Comparison of ENCODE assay signal across 8 cellular contexts in the genomic region with DNA sequence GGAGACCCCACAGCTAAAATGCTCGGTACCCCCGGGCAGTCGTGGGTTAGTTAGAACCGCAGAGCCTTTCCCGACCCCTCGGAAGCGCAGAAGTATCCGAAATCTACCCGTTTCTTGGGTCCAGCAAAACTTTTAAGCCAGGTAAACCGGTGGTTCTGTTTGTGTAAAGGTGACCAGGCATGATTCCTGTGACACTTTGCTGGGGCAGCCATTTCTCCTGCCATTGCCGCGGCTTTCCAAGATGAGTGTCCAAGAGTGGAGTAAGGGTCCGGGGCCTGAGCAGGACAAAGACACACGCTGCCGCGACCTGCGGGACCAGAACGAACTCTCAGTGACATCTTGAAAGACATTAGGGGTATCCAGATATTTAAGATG. TPM values are rescaled to one million over a fixed set of nuclear protein-coding genes. Genes with fewer than 3 reads are reported as not detected.
DNase-seq lines count a peak whose midpoint lies in the region; ATAC-seq, FAIRE-seq and TF ChIP-seq lines count a peak whose summit lies in the region.

No MANE protein-coding gene starts in this region.

- no peak for FAIRE-seq in kidney (lab: Jason Lieb, UNC)

- H3K4me3 Mint-ChIP-seq in activated T-cell treated with anti-CD3 and anti-CD28 coated beads, Interleukin-2, amount 50 U/mL, for 24 hours = peak overlapping the region; percentile 51
- H3K4me3 Mint-ChIP-seq in activated naive CD8-positive, alpha-beta T cell treated with anti-CD3 and anti-CD28 coated beads, Interleukin-2, amount 10 ng/mL, durations not matched to agents 7 days and 5 days = peak overlapping the region; percentile 65

- H3K9ac ChIP-seq in kidney (ENCODE audit: low read length in 2 of 2) = peak overlapping the region; percentile 67 to 93

- no peak for ATAC-seq in activated naive CD8-positive, alpha-beta T cell treated with anti-CD3 and anti-CD28 coated beads, Interleukin-2, amount 10 ng/mL, durations not matched to agents 7 days and 5 days (ENCODE audit: low read depth)
- ATAC-seq in thoracic aorta (ENCODE audit: insufficient number of reproducible peaks, low FRiP score, low read depth) (no peak), GM19035 (IDR thresholded peaks at IDR 0.05; ENCODE audit: unreplicated experiment) (no peak), HG03565 (IDR thresholded peaks at IDR 0.05; ENCODE audit: unreplicated experiment) (no peak), HG03175 (IDR thresholded peaks at IDR 0.05; ENCODE audit: unreplicated experiment) (no peak)

- no peak overlapping the region for H3K27ac Mint-ChIP-seq in activated T-cell treated with anti-CD3 and anti-CD28 coated beads, Interleukin-2, amount 50 U/mL, for 24 hours
- no peak overlapping the region for H3K27ac Mint-ChIP-seq in activated naive CD8-positive, alpha-beta T cell treated with anti-CD3 and anti-CD28 coated beads, Interleukin-2, amount 10 ng/mL, durations not matched to agents 7 days and 5 days

- no peaks in the 10 kb centered on the region for H3K9me3 Mint-ChIP-seq in activated T-cell treated with anti-CD3 and anti-CD28 coated beads, Interleukin-2, amount 50 U/mL, for 24 hours
- H3K9me3 Mint-ChIP-seq in activated naive CD8-positive, alpha-beta T cell treated with anti-CD3 and anti-CD28 coated beads, Interleukin-2, amount 10 ng/mL, durations not matched to agents 7 days and 5 days = no peaks in the 10 kb centered on the region

- H3K27me3 ChIP-seq in thoracic aorta (replicated peaks; ENCODE audit: insufficient read depth) = no peaks in the 10 kb centered on the region

- no peaks in the 10 kb centered on the region for H3K9me3 ChIP-seq in kidney (ENCODE audit: control insufficient read depth in 1 of 2, low read length in 2 of 2)
- H3K9me3 ChIP-seq in thoracic aorta = no peaks in the 10 kb centered on the region

- H3K4me1 ChIP-seq in kidney (ENCODE audit: control insufficient read depth in 1 of 2, insufficient read depth in 1 of 2, low read depth in 1 of 2, low read length in 2 of 2) (no peaks in the 10 kb centered on the region), thoracic aorta (ENCODE audit: control insufficient read depth in 1 of 2, low read depth in 2 of 2) (no peaks in the 10 kb centered on the region)

- POLR2A ChIA-PET in activated naive CD8-positive, alpha-beta T cell treated with anti-CD3 and anti-CD28 coated beads, Interleukin-2, amount 10 ng/mL, durations not matched to agents 7 days and 5 days (lab: Charles Lee) = no interaction called here

- H3K36me3 Mint-ChIP-seq in activated T-cell treated with anti-CD3 and anti-CD28 coated beads, Interleukin-2, amount 50 U/mL, for 24 hours (ENCODE audit: low read depth) = peaks cover 44% of the 10 kb centered on the region
- peaks cover 14% of the 10 kb centered on the region for H3K36me3 Mint-ChIP-seq in activated naive CD8-positive, alpha-beta T cell treated with anti-CD3 and anti-CD28 coated beads, Interleukin-2, amount 10 ng/mL, durations not matched to agents 7 days and 5 days

- no peaks in the 10 kb centered on the region for H3K27me3 Mint-ChIP-seq in activated T-cell treated with anti-CD3 and anti-CD28 coated beads, Interleukin-2, amount 50 U/mL, for 24 hours
- peaks cover 2% of the 10 kb centered on the region for H3K27me3 Mint-ChIP-seq in activated naive CD8-positive, alpha-beta T cell treated with anti-CD3 and anti-CD28 coated beads, Interleukin-2, amount 10 ng/mL, durations not matched to agents 7 days and 5 days

- peak overlapping the region; percentile 79 to 85 for H3K27ac ChIP-seq in kidney (ENCODE audit: low read depth in 2 of 2, low read length in 2 of 2)
- no peak overlapping the region for H3K27ac ChIP-seq in thoracic aorta

- H3K4me3 ChIP-seq in kidney (ENCODE audit: low read length in 2 of 2) = peak overlapping the region; percentile 71 to 79
- peak overlapping the region; percentile 81 for H3K4me3 ChIP-seq in thoracic aorta

- intact Hi-C loops in kidney (cut with DNase I) = no loop called here

- TF ChIP-seq CTCF in kidney (IDR thresholded peaks at IDR 0.05; ENCODE audit: borderline replicate concordance, extremely low read depth, insufficient read depth) (no peak), thoracic aorta (IDR thresholded peaks at IDR 0.05) (no peak)

- DNase-seq in activated T-cell treated with anti-CD3 and anti-CD28 coated beads, Interleukin-2, amount 50 U/mL, for 24 hours = no peak
- DNase-seq in activated T-cell treated with anti-CD3 and anti-CD28 coated beads for 4 hours (no peak), kidney (no peak), thoracic aorta (ENCODE audit: low spot score) (no peak)
- no peak for DNase-seq in activated naive CD8-positive, alpha-beta T cell treated with anti-CD3 and anti-CD28 coated beads, Interleukin-2, amount 10 ng/mL, durations not matched to agents 7 days and 5 days

- peaks cover 4% of the 10 kb centered on the region for H3K4me1 Mint-ChIP-seq in activated T-cell treated with anti-CD3 and anti-CD28 coated beads, Interleukin-2, amount 50 U/mL, for 24 hours (ENCODE audit: low read depth)
- peaks cover 4% of the 10 kb centered on the region for H3K4me1 Mint-ChIP-seq in activated naive CD8-positive, alpha-beta T cell treated with anti-CD3 and anti-CD28 coated beads, Interleukin-2, amount 10 ng/mL, durations not matched to agents 7 days and 5 days

- H3K36me3 ChIP-seq in kidney (ENCODE audit: control insufficient read depth in 1 of 2, insufficient read depth in 2 of 2, low read length in 2 of 2) (peaks cover 2 to 6% of the 10 kb centered on the region in 2 donors), thoracic aorta (peaks cover 6% of the 10 kb centered on the region)

RNA-seq across cellular contexts. Expression of a gene that starts 0.7 kb away (rescaled TPM):
- total RNA-seq in activated naive CD8-positive, alpha-beta T cell treated with anti-CD3 and anti-CD28 coated beads, Interleukin-2, amount 10 ng/mL, durations not matched to agents 7 days and 5 days = under 1 TPM; 0.42 to 0.43 TPM
- total RNA-seq in kidney (41.2 TPM), thoracic aorta (1 to 10 TPM in 1 of 2 donors, under 1 TPM in 1; 0.81 to 2.4 TPM)
- 8.5 TPM for polyA plus RNA-seq in kidney (ENCODE audit: insufficient read depth, low read depth, low replicate concordance)

RNA-seq across cellular contexts. Expression of a gene that starts 46.0 kb away (rescaled TPM):
- total RNA-seq in activated naive CD8-positive, alpha-beta T cell treated with anti-CD3 and anti-CD28 coated beads, Interleukin-2, amount 10 ng/mL, durations not matched to agents 7 days and 5 days = 10 to 100 TPM; 25.8 to 28.2 TPM
- total RNA-seq in kidney = 26.6 TPM
- 19.7 TPM for polyA plus RNA-seq in kidney (ENCODE audit: insufficient read depth, low read depth, low replicate concordance)
- 10 to 100 TPM; 19.4 to 23.9 TPM for total RNA-seq in thoracic aorta

RNA-seq across cellular contexts. Expression of a gene that starts 46.3 kb away (rescaled TPM):
- total RNA-seq in activated naive CD8-positive, alpha-beta T cell treated with anti-CD3 and anti-CD28 coated beads, Interleukin-2, amount 10 ng/mL, durations not matched to agents 7 days and 5 days = 10 to 100 TPM; 24.7 to 33.3 TPM
- 31.1 TPM for total RNA-seq in kidney
- 73.7 TPM for polyA plus RNA-seq in kidney (ENCODE audit: insufficient read depth, low read depth, low replicate concordance)
- 10 to 100 TPM in 1 of 2 donors, 1 to 10 TPM in 1; 9.1 to 36.8 TPM for total RNA-seq in thoracic aorta

RNA-seq across cellular contexts. Expression of a gene that starts 46.3 kb away (rescaled TPM):
- total RNA-seq in activated naive CD8-positive, alpha-beta T cell treated with anti-CD3 and anti-CD28 coated beads, Interleukin-2, amount 10 ng/mL, durations not matched to agents 7 days and 5 days = 10 to 100 TPM; 47.3 to 52.9 TPM
- 42.4 TPM for total RNA-seq in kidney
- 46.4 TPM for polyA plus RNA-seq in kidney (ENCODE audit: insufficient read depth, low read depth, low replicate concordance)
- 10 to 100 TPM in 1 of 2 donors, 1 to 10 TPM in 1; 7.9 to 40.8 TPM for total RNA-seq in thoracic aorta

Comparison
In these comparisons a context has a peak if more than half of its experiments do, and no peak if none do; other contexts are left out.
1. H3K27ac ChIP-seq: peak in kidney (2 of 2); none in thoracic aorta (0 of 2).
2. RNA of a gene that starts 0.7 kb away (total RNA-seq): 41.2 TPM in kidney (single experiment); 0.81 to 2.4 TPM in thoracic aorta and 0.42 to 0.43 TPM in activated naive CD8-positive, alpha-beta T cell treated with anti-CD3 and anti-CD28 coated beads, Interleukin-2, amount 10 ng/mL, durations not matched to agents 7 days and 5 days; every median in the first group is over 10 times any median in the second.